1 cellular context compared by ENCODE assay signal in the genomic region with DNA sequence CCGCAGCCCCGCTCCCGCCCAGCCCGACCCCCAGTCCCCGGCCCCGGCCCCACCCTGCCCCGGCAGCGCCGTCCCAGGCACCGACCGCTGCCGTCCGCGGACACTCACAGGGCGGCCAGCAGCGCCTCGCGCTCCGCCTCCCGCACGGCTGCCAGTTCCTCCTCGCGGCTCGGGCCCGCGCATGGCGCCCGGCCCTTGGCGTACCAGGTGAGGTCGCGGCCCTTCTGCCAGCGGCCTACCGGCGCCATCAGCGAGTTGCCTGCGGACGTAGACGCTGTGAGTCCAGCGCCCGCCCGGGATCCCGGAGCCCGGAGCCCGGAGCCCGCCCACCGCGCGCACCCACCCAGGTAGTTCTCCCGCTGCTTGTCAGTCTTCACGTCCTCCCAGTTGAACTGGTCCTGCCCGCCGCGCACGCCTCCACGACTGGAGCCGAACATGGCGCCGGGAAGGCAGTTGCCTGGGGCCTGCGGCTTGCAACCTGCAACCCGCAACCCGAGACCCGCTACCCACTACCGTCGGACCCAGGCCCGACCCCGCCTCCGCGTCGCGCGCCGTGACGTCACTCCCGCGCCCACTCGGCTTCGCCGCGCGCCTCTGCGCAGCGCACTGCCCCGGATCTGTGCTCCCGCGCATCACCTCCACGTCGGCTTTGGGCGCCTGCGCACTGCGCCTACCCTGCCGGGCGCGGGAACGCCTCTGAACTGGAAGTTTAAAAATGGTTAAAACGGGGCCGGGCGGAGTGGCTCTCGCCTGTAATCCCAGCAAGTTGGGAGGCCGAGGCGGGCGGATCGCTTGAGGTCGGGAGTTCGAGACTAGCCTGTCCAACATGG.
A peak's percentile ranks its signal among the peaks of the same experiment; 100 is the strongest.
TF ChIP-seq lines count a peak whose summit lies in the region.

A gene (minus strand): TSS at position 535 of the 830 bp plus-strand sequence. CDS start 98 bp downstream, at position 437.

TF ChIP-seq in K562, 482 proteins besides CTCF, POLR2A, EP300 and RAD21 (continued from another document and continues in another):
- TF ChIP-seq, protein P1, sequence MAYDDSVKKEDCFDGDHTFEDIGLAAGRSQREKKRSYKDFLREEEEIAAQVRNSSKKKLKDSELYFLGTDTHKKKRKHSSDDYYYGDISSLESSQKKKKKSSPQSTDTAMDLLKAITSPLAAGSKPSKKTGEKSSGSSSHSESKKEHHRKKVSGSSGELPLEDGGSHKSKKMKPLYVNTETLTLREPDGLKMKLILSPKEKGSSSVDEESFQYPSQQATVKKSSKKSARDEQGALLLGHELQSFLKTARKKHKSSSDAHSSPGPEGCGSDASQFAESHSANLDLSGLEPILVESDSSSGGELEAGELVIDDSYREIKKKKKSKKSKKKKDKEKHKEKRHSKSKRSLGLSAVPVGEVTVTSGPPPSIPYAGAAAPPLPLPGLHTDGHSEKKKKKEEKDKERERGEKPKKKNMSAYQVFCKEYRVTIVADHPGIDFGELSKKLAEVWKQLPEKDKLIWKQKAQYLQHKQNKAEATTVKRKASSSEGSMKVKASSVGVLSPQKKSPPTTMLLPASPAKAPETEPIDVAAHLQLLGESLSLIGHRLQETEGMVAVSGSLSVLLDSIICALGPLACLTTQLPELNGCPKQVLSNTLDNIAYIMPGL (CRISPR knock-in tag; IDR thresholded peaks at IDR 0.05) = peak; percentile 79; the same call in 1 of the 2 replicates
- TF ChIP-seq KHSRP (IDR thresholded peaks at IDR 0.05) (peak; percentile 96), XRCC4 (IDR thresholded peaks at IDR 0.05; ENCODE audit: extremely low read depth, insufficient read depth, insufficient read length) (no peak), NR3C1 (CRISPR knock-in tag; IDR thresholded peaks at IDR 0.05) (peak; percentile 78; the same call in 1 of the 2 replicates), ZNF668 (CRISPR knock-in tag; IDR thresholded peaks at IDR 0.05) (no peak), NFE2 (IDR thresholded peaks at IDR 0.05; ENCODE audit: low read depth) (no peak), FOXA1 (IDR thresholded peaks at IDR 0.05; ENCODE audit: borderline replicate concordance) (no peak), CEBPG (CRISPR knock-in tag; IDR thresholded peaks at IDR 0.05) (peak; percentile 23; the same call in 1 of the 2 replicates), CEBPG (tag; conservative IDR thresholded peaks at IDR 0.05 in 1 of 2, IDR thresholded peaks at IDR 0.05 in 1 of 2) (no peak), LARP7 (IDR thresholded peaks at IDR 0.05) (no peak), CXXC5 (CRISPR knock-in tag; IDR thresholded peaks at IDR 0.05) (peak; percentile 99), POLR2H (tag; IDR thresholded peaks at IDR 0.05; ENCODE audit: low read depth) (peak; percentile 68; the same call in 1 of the 2 replicates), ZNF253 (CRISPR knock-in tag; conservative IDR thresholded peaks at IDR 0.05) (no peak), SMC3 (conservative IDR thresholded peaks at IDR 0.05; ENCODE audit: insufficient read depth, low read depth, low read length) (no peak), ZNF197 (CRISPR knock-in tag; IDR thresholded peaks at IDR 0.05; ENCODE audit: low read depth) (no peak), SRSF7 (optimal IDR thresholded peaks at IDR 0.05; ENCODE audit: low read depth, low read length) (no peak), ZNF146 (CRISPR knock-in tag; IDR thresholded peaks at IDR 0.05; ENCODE audit: unreplicated experiment) (no peak), ASH1L (IDR thresholded peaks at IDR 0.05; ENCODE audit: borderline replicate concordance, low read depth, partially characterized antibody) (no peak), MAFK (IDR thresholded peaks at IDR 0.05; ENCODE audit: low read length) (no peak), CCNT2 (IDR thresholded peaks at IDR 0.05; ENCODE audit: borderline replicate concordance, extremely low read depth, insufficient read length, low read depth, low read length) (peak; percentile 85), ZNF764 (CRISPR knock-in tag; IDR thresholded peaks at IDR 0.05; ENCODE audit: low read depth) (no peak), ARHGAP35 (IDR thresholded peaks at IDR 0.05; ENCODE audit: partially characterized antibody) (no peak), ZNF3 (CRISPR knock-in tag; IDR thresholded peaks at IDR 0.05) (no peak), HDAC1 (IDR thresholded peaks at IDR 0.05) (peak in 1 of 2 experiments; percentile 97; a peak in 2 of 4 replicates), NCOA6 (IDR thresholded peaks at IDR 0.05) (peak; percentile 88), ZNF436 (CRISPR knock-in tag; IDR thresholded peaks at IDR 0.05) (no peak)
- TF ChIP-seq, protein P2, sequence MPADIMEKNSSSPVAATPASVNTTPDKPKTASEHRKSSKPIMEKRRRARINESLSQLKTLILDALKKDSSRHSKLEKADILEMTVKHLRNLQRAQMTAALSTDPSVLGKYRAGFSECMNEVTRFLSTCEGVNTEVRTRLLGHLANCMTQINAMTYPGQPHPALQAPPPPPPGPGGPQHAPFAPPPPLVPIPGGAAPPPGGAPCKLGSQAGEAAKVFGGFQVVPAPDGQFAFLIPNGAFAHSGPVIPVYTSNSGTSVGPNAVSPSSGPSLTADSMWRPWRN (IDR thresholded peaks at IDR 0.05; ENCODE audit: low read depth) = no peak
- TF ChIP-seq, protein P3, sequence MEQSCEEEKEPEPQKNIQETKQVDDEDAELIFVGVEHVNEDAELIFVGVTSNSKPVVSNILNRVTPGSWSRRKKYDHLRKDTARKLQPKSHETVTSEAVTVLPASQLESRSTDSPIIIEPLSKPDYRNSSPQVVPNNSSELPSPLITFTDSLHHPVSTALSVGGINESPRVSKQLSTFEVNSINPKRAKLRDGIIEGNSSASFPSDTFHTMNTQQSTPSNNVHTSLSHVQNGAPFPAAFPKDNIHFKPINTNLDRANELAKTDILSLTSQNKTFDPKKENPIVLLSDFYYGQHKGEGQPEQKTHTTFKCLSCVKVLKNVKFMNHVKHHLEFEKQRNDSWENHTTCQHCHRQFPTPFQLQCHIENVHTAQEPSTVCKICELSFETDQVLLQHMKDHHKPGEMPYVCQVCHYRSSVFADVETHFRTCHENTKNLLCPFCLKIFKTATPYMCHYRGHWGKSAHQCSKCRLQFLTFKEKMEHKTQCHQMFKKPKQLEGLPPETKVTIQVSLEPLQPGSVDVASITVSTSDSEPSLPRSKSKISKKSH (CRISPR knock-in tag; IDR thresholded peaks at IDR 0.05) = no peak
- TF ChIP-seq, protein P4, sequence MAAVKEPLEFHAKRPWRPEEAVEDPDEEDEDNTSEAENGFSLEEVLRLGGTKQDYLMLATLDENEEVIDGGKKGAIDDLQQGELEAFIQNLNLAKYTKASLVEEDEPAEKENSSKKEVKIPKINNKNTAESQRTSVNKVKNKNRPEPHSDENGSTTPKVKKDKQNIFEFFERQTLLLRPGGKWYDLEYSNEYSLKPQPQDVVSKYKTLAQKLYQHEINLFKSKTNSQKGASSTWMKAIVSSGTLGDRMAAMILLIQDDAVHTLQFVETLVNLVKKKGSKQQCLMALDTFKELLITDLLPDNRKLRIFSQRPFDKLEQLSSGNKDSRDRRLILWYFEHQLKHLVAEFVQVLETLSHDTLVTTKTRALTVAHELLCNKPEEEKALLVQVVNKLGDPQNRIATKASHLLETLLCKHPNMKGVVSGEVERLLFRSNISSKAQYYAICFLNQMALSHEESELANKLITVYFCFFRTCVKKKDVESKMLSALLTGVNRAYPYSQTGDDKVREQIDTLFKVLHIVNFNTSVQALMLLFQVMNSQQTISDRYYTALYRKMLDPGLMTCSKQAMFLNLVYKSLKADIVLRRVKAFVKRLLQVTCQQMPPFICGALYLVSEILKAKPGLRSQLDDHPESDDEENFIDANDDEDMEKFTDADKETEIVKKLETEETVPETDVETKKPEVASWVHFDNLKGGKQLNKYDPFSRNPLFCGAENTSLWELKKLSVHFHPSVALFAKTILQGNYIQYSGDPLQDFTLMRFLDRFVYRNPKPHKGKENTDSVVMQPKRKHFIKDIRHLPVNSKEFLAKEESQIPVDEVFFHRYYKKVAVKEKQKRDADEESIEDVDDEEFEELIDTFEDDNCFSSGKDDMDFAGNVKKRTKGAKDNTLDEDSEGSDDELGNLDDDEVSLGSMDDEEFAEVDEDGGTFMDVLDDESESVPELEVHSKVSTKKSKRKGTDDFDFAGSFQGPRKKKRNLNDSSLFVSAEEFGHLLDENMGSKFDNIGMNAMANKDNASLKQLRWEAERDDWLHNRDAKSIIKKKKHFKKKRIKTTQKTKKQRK (IDR thresholded peaks at IDR 0.05; ENCODE audit: borderline replicate concordance, low read depth, low read length) = no peak
- TF ChIP-seq, protein P5, sequence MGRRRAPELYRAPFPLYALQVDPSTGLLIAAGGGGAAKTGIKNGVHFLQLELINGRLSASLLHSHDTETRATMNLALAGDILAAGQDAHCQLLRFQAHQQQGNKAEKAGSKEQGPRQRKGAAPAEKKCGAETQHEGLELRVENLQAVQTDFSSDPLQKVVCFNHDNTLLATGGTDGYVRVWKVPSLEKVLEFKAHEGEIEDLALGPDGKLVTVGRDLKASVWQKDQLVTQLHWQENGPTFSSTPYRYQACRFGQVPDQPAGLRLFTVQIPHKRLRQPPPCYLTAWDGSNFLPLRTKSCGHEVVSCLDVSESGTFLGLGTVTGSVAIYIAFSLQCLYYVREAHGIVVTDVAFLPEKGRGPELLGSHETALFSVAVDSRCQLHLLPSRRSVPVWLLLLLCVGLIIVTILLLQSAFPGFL (CRISPR knock-in tag; IDR thresholded peaks at IDR 0.05) = 0 out of 2 replicates have a peak, but pooled peaks have one; percentile 20
- TF ChIP-seq, protein P6, sequence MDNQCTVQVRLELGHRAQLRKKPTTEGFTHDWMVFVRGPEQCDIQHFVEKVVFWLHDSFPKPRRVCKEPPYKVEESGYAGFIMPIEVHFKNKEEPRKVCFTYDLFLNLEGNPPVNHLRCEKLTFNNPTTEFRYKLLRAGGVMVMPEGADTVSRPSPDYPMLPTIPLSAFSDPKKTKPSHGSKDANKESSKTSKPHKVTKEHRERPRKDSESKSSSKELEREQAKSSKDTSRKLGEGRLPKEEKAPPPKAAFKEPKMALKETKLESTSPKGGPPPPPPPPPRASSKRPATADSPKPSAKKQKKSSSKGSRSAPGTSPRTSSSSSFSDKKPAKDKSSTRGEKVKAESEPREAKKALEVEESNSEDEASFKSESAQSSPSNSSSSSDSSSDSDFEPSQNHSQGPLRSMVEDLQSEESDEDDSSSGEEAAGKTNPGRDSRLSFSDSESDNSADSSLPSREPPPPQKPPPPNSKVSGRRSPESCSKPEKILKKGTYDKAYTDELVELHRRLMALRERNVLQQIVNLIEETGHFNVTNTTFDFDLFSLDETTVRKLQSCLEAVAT (IDR thresholded peaks at IDR 0.05) = peak in 1 of 2 experiments; percentile 15; a peak in 1 of 4 replicates
- TF ChIP-seq, protein P7, sequence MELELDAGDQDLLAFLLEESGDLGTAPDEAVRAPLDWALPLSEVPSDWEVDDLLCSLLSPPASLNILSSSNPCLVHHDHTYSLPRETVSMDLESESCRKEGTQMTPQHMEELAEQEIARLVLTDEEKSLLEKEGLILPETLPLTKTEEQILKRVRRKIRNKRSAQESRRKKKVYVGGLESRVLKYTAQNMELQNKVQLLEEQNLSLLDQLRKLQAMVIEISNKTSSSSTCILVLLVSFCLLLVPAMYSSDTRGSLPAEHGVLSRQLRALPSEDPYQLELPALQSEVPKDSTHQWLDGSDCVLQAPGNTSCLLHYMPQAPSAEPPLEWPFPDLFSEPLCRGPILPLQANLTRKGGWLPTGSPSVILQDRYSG (tag; conservative IDR thresholded peaks at IDR 0.05; ENCODE audit: low read depth) = no peak
- TF ChIP-seq, protein P8, sequence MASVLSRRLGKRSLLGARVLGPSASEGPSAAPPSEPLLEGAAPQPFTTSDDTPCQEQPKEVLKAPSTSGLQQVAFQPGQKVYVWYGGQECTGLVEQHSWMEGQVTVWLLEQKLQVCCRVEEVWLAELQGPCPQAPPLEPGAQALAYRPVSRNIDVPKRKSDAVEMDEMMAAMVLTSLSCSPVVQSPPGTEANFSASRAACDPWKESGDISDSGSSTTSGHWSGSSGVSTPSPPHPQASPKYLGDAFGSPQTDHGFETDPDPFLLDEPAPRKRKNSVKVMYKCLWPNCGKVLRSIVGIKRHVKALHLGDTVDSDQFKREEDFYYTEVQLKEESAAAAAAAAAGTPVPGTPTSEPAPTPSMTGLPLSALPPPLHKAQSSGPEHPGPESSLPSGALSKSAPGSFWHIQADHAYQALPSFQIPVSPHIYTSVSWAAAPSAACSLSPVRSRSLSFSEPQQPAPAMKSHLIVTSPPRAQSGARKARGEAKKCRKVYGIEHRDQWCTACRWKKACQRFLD (CRISPR knock-in tag; IDR thresholded peaks at IDR 0.05) = no peak; the same call in 1 of the 2 replicates
- TF ChIP-seq, protein P9, sequence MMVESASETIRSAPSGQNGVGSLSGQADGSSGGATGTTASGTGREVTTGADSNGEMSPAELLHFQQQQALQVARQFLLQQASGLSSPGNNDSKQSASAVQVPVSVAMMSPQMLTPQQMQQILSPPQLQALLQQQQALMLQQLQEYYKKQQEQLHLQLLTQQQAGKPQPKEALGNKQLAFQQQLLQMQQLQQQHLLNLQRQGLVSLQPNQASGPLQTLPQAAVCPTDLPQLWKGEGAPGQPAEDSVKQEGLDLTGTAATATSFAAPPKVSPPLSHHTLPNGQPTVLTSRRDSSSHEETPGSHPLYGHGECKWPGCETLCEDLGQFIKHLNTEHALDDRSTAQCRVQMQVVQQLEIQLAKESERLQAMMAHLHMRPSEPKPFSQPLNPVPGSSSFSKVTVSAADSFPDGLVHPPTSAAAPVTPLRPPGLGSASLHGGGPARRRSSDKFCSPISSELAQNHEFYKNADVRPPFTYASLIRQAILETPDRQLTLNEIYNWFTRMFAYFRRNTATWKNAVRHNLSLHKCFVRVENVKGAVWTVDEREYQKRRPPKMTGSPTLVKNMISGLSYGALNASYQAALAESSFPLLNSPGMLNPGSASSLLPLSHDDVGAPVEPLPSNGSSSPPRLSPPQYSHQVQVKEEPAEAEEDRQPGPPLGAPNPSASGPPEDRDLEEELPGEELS (CRISPR knock-in tag; IDR thresholded peaks at IDR 0.05; ENCODE audit: borderline replicate concordance) = peak; percentile 81; the same call in 1 of the 2 replicates
- TF ChIP-seq, protein P10, sequence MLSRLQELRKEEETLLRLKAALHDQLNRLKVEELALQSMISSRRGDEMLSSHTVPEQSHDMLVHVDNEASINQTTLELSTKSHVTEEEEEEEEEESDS (CRISPR knock-in tag; IDR thresholded peaks at IDR 0.05) = no peak
- TF ChIP-seq, protein P11, sequence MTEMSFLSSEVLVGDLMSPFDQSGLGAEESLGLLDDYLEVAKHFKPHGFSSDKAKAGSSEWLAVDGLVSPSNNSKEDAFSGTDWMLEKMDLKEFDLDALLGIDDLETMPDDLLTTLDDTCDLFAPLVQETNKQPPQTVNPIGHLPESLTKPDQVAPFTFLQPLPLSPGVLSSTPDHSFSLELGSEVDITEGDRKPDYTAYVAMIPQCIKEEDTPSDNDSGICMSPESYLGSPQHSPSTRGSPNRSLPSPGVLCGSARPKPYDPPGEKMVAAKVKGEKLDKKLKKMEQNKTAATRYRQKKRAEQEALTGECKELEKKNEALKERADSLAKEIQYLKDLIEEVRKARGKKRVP (CRISPR knock-in tag; IDR thresholded peaks at IDR 0.05) = no peak
- TF ChIP-seq, protein P12, sequence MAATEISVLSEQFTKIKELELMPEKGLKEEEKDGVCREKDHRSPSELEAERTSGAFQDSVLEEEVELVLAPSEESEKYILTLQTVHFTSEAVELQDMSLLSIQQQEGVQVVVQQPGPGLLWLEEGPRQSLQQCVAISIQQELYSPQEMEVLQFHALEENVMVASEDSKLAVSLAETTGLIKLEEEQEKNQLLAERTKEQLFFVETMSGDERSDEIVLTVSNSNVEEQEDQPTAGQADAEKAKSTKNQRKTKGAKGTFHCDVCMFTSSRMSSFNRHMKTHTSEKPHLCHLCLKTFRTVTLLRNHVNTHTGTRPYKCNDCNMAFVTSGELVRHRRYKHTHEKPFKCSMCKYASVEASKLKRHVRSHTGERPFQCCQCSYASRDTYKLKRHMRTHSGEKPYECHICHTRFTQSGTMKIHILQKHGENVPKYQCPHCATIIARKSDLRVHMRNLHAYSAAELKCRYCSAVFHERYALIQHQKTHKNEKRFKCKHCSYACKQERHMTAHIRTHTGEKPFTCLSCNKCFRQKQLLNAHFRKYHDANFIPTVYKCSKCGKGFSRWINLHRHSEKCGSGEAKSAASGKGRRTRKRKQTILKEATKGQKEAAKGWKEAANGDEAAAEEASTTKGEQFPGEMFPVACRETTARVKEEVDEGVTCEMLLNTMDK (IDR thresholded peaks at IDR 0.05; ENCODE audit: borderline replicate concordance, insufficient read depth, low read depth, low read length, poor library complexity, severe bottlenecking) = no peak
